9 cellular contexts compared by ENCODE assay signal in the genomic region with DNA sequence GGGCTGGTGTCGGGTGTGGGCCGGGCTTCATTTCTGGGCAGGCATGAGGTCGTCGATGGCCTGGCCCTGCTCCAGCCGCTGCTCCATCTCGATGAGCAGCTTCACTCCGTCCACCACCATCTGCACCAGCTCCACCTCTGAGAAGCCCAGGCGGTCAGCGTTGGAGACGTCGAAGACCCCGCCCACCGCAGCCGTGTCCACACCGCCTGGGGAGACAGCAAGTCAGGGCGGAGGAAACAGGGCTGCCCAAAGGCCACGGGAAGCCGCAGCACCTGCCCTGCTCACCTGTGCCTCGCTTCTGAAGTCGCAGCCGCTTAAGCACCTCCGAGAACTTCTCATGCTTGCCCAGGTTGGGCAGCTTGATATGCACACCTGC. TPM values are rescaled to one million over a fixed set of nuclear protein-coding genes. Genes with fewer than 3 reads are reported as not detected.
A peak's percentile ranks its signal among the peaks of the same experiment; 100 is the strongest.
DNase-seq lines count a peak whose midpoint lies in the region; ATAC-seq lines count a peak whose summit lies in the region.
"Had no signal": no experiment of that assay in that cellular context is flagged by ENCODE, and none has a peak within 500 bp of the region (broad histone marks: within the 10 kb centered on the region; RNA-seq: fewer than 3 reads in every experiment).

No MANE protein-coding gene starts in this region.

- peak overlapping the region; percentile 32 for H3K23ac ChIP-seq in neuronal stem cell (ENCODE audit: low read depth, low read length, poor library complexity)

- H3K4me3 ChIP-seq in CD4-positive, CD25-positive, alpha-beta regulatory T cell (ENCODE audit: low read depth, low read length): no peak overlapping the region
- H3K4me3 ChIP-seq in Karpas-422 (ENCODE audit: low read length) (peak overlapping the region; percentile 69; the same call in 1 of the 2 replicates), neuronal stem cell (ENCODE audit: low read length in 2 of 2) (peak overlapping the region; percentile 31 to 100)

- H3K27ac Mint-ChIP-seq in CD4-positive, CD25-positive, alpha-beta regulatory T cell: no peak overlapping the region
- no peak overlapping the region for H3K27ac Mint-ChIP-seq in effector memory CD8-positive, alpha-beta T cell

- H3K79me1 ChIP-seq in neuronal stem cell (ENCODE audit: low read depth, low read length): peaks cover 13% of the 10 kb centered on the region

- H3K9ac ChIP-seq in Karpas-422 (ENCODE audit: low read length) (peak overlapping the region; percentile 71; the same call in 1 of the 2 replicates), neuronal stem cell (ENCODE audit: low read depth, low read length, poor library complexity) (no peak overlapping the region)

- no peaks in the 10 kb centered on the region for H3K9me3 Mint-ChIP-seq in CD4-positive, CD25-positive, alpha-beta regulatory T cell
- H3K9me3 Mint-ChIP-seq in effector memory CD8-positive, alpha-beta T cell: no peaks in the 10 kb centered on the region

- H3K27me3 ChIP-seq in CD4-positive, CD25-positive, alpha-beta regulatory T cell (ENCODE audit: control insufficient read depth, insufficient read depth, low read length): no peaks in the 10 kb centered on the region
- H3K27me3 ChIP-seq in Karpas-422 (ENCODE audit: low read length) (no peaks in the 10 kb centered on the region), neuronal stem cell (ENCODE audit: control insufficient read depth in 3 of 3, insufficient read depth in 3 of 3, low read depth in 1 of 3, low read length in 3 of 3) (peaks cover 0 to 18% (median 2%) of the 10 kb centered on the region in 3 experiments)

- no peaks in the 10 kb centered on the region for H3K9me3 ChIP-seq in CD4-positive, CD25-positive, alpha-beta regulatory T cell (ENCODE audit: control insufficient read depth in 2 of 2, low read length in 2 of 2)
- H3K9me3 ChIP-seq in Karpas-422 (ENCODE audit: low read length) (no peaks in the 10 kb centered on the region), neuronal stem cell (replicated peaks in 1 of 2; ENCODE audit: control insufficient read depth in 2 of 2, insufficient read depth in 1 of 2, low read depth in 1 of 2, low read length in 2 of 2) (no peaks in the 10 kb centered on the region)

- H3K4ac ChIP-seq in neuronal stem cell (ENCODE audit: low read length): no peak overlapping the region

- no peak overlapping the region for H4K91ac ChIP-seq in neuronal stem cell (ENCODE audit: low read depth, low read length, poor library complexity)

- no peak overlapping the region for H4K8ac ChIP-seq in neuronal stem cell (ENCODE audit: low read depth, low read length)

- peak overlapping the region; percentile 75 for H2BK15ac ChIP-seq in neuronal stem cell (ENCODE audit: low read length)

- H3K36me3 Mint-ChIP-seq in CD4-positive, CD25-positive, alpha-beta regulatory T cell: no peaks in the 10 kb centered on the region
- peaks cover 5% of the 10 kb centered on the region for H3K36me3 Mint-ChIP-seq in effector memory CD8-positive, alpha-beta T cell (ENCODE audit: insufficient read depth)

- ATAC-seq in CD4-positive, CD25-positive, alpha-beta regulatory T cell (ENCODE audit: low read depth in 2 of 2): no peak
- no peak for ATAC-seq in effector memory CD8-positive, alpha-beta T cell (replicated peaks)
- no peak for ATAC-seq in GM19455 (IDR thresholded peaks at IDR 0.05; ENCODE audit: unreplicated experiment)

- WGBS in neuronal stem cell (ENCODE audit: extremely low coverage in 2 of 2, insufficient read length in 2 of 2, insufficient replicate concordance in 1 of 2), 2 donors: no CpG with 5 or more reads among the region's 22 CpGs

- H2BK12ac ChIP-seq in neuronal stem cell (ENCODE audit: low read length): no peak overlapping the region

- H2AK5ac ChIP-seq in neuronal stem cell (ENCODE audit: low read depth, low read length): peak overlapping the region; percentile 9

- no peaks in the 10 kb centered on the region for H3K79me2 ChIP-seq in Karpas-422 (ENCODE audit: low read length)

- no peak overlapping the region for H3K18ac ChIP-seq in neuronal stem cell (ENCODE audit: low read length)

- peaks cover 0 to 15% (median 5%) of the 10 kb centered on the region in 4 donors for H3K4me1 Mint-ChIP-seq in CD4-positive, CD25-positive, alpha-beta regulatory T cell
- H3K4me1 Mint-ChIP-seq in effector memory CD8-positive, alpha-beta T cell (ENCODE audit: low read depth in 2 of 2): peaks cover 0 to 9% of the 10 kb centered on the region in 2 donors

- H3K14ac ChIP-seq in neuronal stem cell (ENCODE audit: low read length): no peak overlapping the region

- H3K4me3 Mint-ChIP-seq in CD4-positive, CD25-positive, alpha-beta regulatory T cell: peak overlapping the region; percentile 67 to 82 (median 78)
- H3K4me3 Mint-ChIP-seq in effector memory CD8-positive, alpha-beta T cell: peak overlapping the region; percentile 44 to 67

- H3K36me3 ChIP-seq in CD4-positive, CD25-positive, alpha-beta regulatory T cell (ENCODE audit: control insufficient read depth, insufficient read depth, low read length): no peaks in the 10 kb centered on the region
- H3K36me3 ChIP-seq in Karpas-422 (ENCODE audit: insufficient read depth, low read length) (no peaks in the 10 kb centered on the region), neuronal stem cell (replicated peaks in 1 of 2; ENCODE audit: control insufficient read depth in 2 of 2, insufficient read depth in 2 of 2, low read length in 2 of 2) (peaks cover 13 to 27% of the 10 kb centered on the region in 2 donors)

- H2BK120ac ChIP-seq in neuronal stem cell (ENCODE audit: low read depth, low read length): no peak overlapping the region

- no peaks in the 10 kb centered on the region for H4K20me1 ChIP-seq in Karpas-422 (ENCODE audit: insufficient read depth, low read depth, low read length)

- H3K4me2 ChIP-seq in Karpas-422 (ENCODE audit: low read depth, low read length, poor library complexity, severe bottlenecking) (peak overlapping the region; percentile 79), neuronal stem cell (ENCODE audit: insufficient read depth, low read length, poor library complexity, severe bottlenecking) (no peak overlapping the region)

- no peak overlapping the region for H2BK5ac ChIP-seq in neuronal stem cell (ENCODE audit: low read length)

- no peaks in the 10 kb centered on the region for H3K9me2 ChIP-seq in Karpas-422 (replicated peaks; ENCODE audit: insufficient read depth, low read length)

- H3K4me1 ChIP-seq in CD4-positive, CD25-positive, alpha-beta regulatory T cell (ENCODE audit: control insufficient read depth, insufficient read depth, low read length, poor library complexity, severe bottlenecking): peaks cover 24% of the 10 kb centered on the region
- H3K4me1 ChIP-seq in Karpas-422 (ENCODE audit: low read length): peaks cover 41% of the 10 kb centered on the region
- H3K4me1 ChIP-seq in neuronal stem cell (ENCODE audit: control insufficient read depth in 2 of 2, insufficient read depth in 1 of 2, low read depth in 1 of 2, low read length in 2 of 2): peaks cover 22 to 59% of the 10 kb centered on the region in 2 donors

- H3K27ac ChIP-seq in CD4-positive, CD25-positive, alpha-beta regulatory T cell (ENCODE audit: insufficient read depth, low read length, poor library complexity, severe bottlenecking): no peak overlapping the region
- peak overlapping the region; percentile 62 for H3K27ac ChIP-seq in Karpas-422 (ENCODE audit: low read length)
- no peak overlapping the region for H3K27ac ChIP-seq in neuronal stem cell (replicated peaks; ENCODE audit: low read length)

- DNase-seq in CD4-positive, CD25-positive, alpha-beta regulatory T cell: no peak
- no peak for DNase-seq in Karpas-422
- no peak for DNase-seq in effector memory CD8-positive, alpha-beta T cell
- DNase-seq in neuronal stem cell (ENCODE audit: low spot score): no peak
- no peak for DNase-seq in inferior parietal cortex (ENCODE audit: extremely low spot score)
- DNase-seq in medulla oblongata (ENCODE audit: extremely low spot score): no peak
- no peak for DNase-seq in UCSD-AML1 (lab: John Stamatoyannopoulos, UW; ENCODE audit: unreplicated experiment)
- DNase-seq: central memory CD4-positive, alpha-beta T cell had no signal

- no peak overlapping the region for H2AFZ ChIP-seq in Karpas-422 (ENCODE audit: low read length)
- no peak overlapping the region for H2AFZ ChIP-seq in neuronal stem cell (ENCODE audit: low read length)

- H3K27me3 Mint-ChIP-seq in CD4-positive, CD25-positive, alpha-beta regulatory T cell: peaks cover 22% of the 10 kb centered on the region
- H3K27me3 Mint-ChIP-seq in effector memory CD8-positive, alpha-beta T cell: no peaks in the 10 kb centered on the region

RNA-seq across cellular contexts. Expression of a gene that starts 2.8 kb away (rescaled TPM):
- total RNA-seq in CD4-positive, CD25-positive, alpha-beta regulatory T cell: 5.8 TPM
- polyA plus RNA-seq in CD4-positive, CD25-positive, alpha-beta regulatory T cell: 1 to 10 TPM in 3 of 4 donors, not detected in 1; 1.4 to 1.7 (median 1.7) TPM
- total RNA-seq in Karpas-422 (2014; rRNA removed; shearing (Covaris generic); ENCODE audit: low replicate concordance): 30.4 and 55.2 TPM in 2 replicates
- polyA plus RNA-seq in neuronal stem cell (2013, experiment 1 of 2): 418 TPM
- polyA plus RNA-seq in neuronal stem cell (2013, experiment 2 of 2): 412 TPM

RNA-seq across cellular contexts. Expression of a gene that starts 9.2 kb away (rescaled TPM):
- 9.7 TPM for total RNA-seq in CD4-positive, CD25-positive, alpha-beta regulatory T cell
- polyA plus RNA-seq in CD4-positive, CD25-positive, alpha-beta regulatory T cell: 1 to 10 TPM; 3.7 to 7.5 (median 6.1) TPM
- total RNA-seq in Karpas-422 (2014; rRNA removed; shearing (Covaris generic); ENCODE audit: low replicate concordance): 8.0 and 30.8 TPM in 2 replicates
- polyA plus RNA-seq in neuronal stem cell (2013, experiment 1 of 2): 2.1 TPM
- polyA plus RNA-seq in neuronal stem cell (2013, experiment 2 of 2): 2.2 TPM

RNA-seq across cellular contexts. Expression of a gene that starts 42.6 kb away (rescaled TPM):
- total RNA-seq in CD4-positive, CD25-positive, alpha-beta regulatory T cell: 31.8 TPM
- 10 to 100 TPM; 33.4 to 42.4 (median 39.9) TPM for polyA plus RNA-seq in CD4-positive, CD25-positive, alpha-beta regulatory T cell
- total RNA-seq in Karpas-422 (2014; rRNA removed; shearing (Covaris generic); ENCODE audit: low replicate concordance): 23.1 and 32.6 TPM in 2 replicates
- polyA plus RNA-seq in neuronal stem cell (2013, experiment 1 of 2): 11.7 TPM
- polyA plus RNA-seq in neuronal stem cell (2013, experiment 2 of 2): 11.8 TPM

RNA-seq across cellular contexts. Expression of a gene that starts 42.9 kb away (rescaled TPM):
- total RNA-seq in CD4-positive, CD25-positive, alpha-beta regulatory T cell: 15.1 TPM
- polyA plus RNA-seq in CD4-positive, CD25-positive, alpha-beta regulatory T cell: 10 to 100 TPM; 32.3 to 55.0 (median 49.6) TPM
- total RNA-seq in Karpas-422 (2014; rRNA removed; shearing (Covaris generic); ENCODE audit: low replicate concordance): 62.9 and 63.5 TPM in 2 replicates
- polyA plus RNA-seq in neuronal stem cell (2013, experiment 1 of 2): 45.8 TPM
- 47.5 TPM for polyA plus RNA-seq in neuronal stem cell (2013, experiment 2 of 2)
